ENCODE assay signal across 11 cellular contexts in genomic region chr2:25402477-25402876, GRCh38.
A peak's percentile ranks its signal among the peaks of the same experiment; 100 is the strongest.
DNase-seq lines count a peak whose midpoint lies in the region; ATAC-seq and TF ChIP-seq lines count a peak whose summit lies in the region.
"Had no signal": no experiment of that assay in that cellular context is flagged by ENCODE, and none has a peak within 500 bp of the region (broad histone marks: within the 10 kb centered on the region; RNA-seq: fewer than 3 reads in every experiment).

No MANE protein-coding gene starts in this region.

- no peak overlapping the region for H3K4me3 ChIP-seq in mucosa of descending colon
- H3K4me3 ChIP-seq in WERI-Rb-1 (ENCODE audit: low read depth, low read length): no peak overlapping the region
- H3K4me3 ChIP-seq: skin epidermis, tibial artery had no signal

- H3K27ac ChIP-seq in WERI-Rb-1: no peak overlapping the region
- H3K27ac ChIP-seq: KMS-11, tibial artery had no signal

- DNase-seq in mucosa of descending colon (no peak), WERI-Rb-1 (no peak), activated gamma-delta T cell treated with Interleukin-2 at 50 U/mL for 16 hours (no peak), SKM-1 treated with dmso at 0.1 percent for 144 hours (lab: John Stamatoyannopoulos, UW; ENCODE audit: unreplicated experiment) (no peak)
- DNase-seq: tibial artery had no signal

- ATAC-seq in GM18868 (IDR thresholded peaks at IDR 0.05; ENCODE audit: unreplicated experiment): peak; percentile 44
- peak; percentile 50 for ATAC-seq in GM21576 (IDR thresholded peaks at IDR 0.05; ENCODE audit: unreplicated experiment)
- ATAC-seq in HG03469 (IDR thresholded peaks at IDR 0.05; ENCODE audit: unreplicated experiment): peak; percentile 35
- ATAC-seq in mucosa of descending colon: peak; percentile 56
- ATAC-seq: left lobe of liver had no signal

- H3K9me3 ChIP-seq in mucosa of descending colon (no peaks in the 10 kb centered on the region), WERI-Rb-1 (ENCODE audit: severe bottlenecking) (no peaks in the 10 kb centered on the region)
- H3K9me3 ChIP-seq: tibial artery had no signal

- H3K27me3 ChIP-seq in WERI-Rb-1 (ENCODE audit: insufficient read depth, low read depth, severe bottlenecking): no peaks in the 10 kb centered on the region
- H3K27me3 ChIP-seq: tibial artery had no signal

- no peaks in the 10 kb centered on the region for H3K36me3 ChIP-seq in mucosa of descending colon (ENCODE audit: low read depth)
- H3K36me3 ChIP-seq in WERI-Rb-1: no peaks in the 10 kb centered on the region

- TF ChIP-seq CTCF in mucosa of descending colon (IDR thresholded peaks at IDR 0.05): no peak
- no peak for TF ChIP-seq CTCF in WERI-Rb-1 (IDR thresholded peaks at IDR 0.05; ENCODE audit: low read depth, low read length)

- no peaks in the 10 kb centered on the region for H3K4me1 ChIP-seq in mucosa of descending colon (ENCODE audit: low read depth)
- H3K4me1 ChIP-seq: tibial artery had no signal

- intact Hi-C loops in mucosa of descending colon (cut with DNase I, micrococcal nuclease): no loop called here
